ENCODE assay signal across 11 cellular contexts in the genomic region with DNA sequence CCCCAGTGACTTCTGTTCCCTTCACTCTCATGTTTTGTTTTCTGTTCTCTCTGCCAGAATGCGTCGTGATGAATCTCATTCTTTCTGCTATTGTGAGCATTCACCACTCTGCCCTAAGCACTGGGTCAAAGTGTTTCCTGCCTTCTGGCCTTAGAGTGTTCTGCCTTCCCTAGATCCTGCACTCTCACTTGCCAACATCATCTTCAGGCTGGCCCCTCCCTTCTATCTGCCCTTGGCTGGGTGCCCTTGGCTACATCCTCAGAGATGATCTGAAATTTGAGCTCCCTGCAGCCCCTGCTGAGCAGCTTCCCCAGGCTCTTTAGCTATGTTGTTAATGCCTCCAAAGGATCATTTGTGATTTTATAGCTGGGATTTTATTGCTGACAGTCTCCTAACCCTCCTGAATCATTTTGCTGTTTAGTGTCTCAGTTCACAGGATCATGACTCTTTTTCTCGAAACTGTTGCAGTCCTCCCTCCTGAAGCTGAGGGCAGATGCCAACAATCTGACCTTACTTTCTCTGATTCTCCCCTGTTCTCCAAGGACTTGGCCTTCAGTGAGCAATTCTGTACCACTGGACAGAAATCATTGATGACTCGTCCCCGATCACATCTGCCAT. TPM values are rescaled to one million over a fixed set of nuclear protein-coding genes. Genes with fewer than 3 reads are reported as not detected.
DNase-seq lines count a peak whose midpoint lies in the region; ATAC-seq and TF ChIP-seq lines count a peak whose summit lies in the region.
"Had no signal": no experiment of that assay in that cellular context is flagged by ENCODE, and none has a peak within 500 bp of the region (broad histone marks: within the 10 kb centered on the region; RNA-seq: fewer than 3 reads in every experiment).

No MANE protein-coding gene starts in this region.

- peaks cover 5% of the 10 kb centered on the region for H3K36me3 ChIP-seq in PC-9 (ENCODE audit: low read depth)
- no peaks in the 10 kb centered on the region for H3K36me3 ChIP-seq in spleen

- H4K20me1 ChIP-seq in PC-9 (ENCODE audit: insufficient read depth), result 0 out of 2 replicates have a peak, but pooled peaks cover 9% of the 10 kb centered on the region

- WGBS in spleen, 5 donors, result 53 to 74% (median 56%) methylated on average over 5 of the region's 5 CpGs

- H2AFZ ChIP-seq in PC-9, result no peak overlapping the region

- H3K4me1 ChIP-seq in PC-9 (replicated peaks; ENCODE audit: insufficient read depth), result peaks cover 59% of the 10 kb centered on the region
- H3K4me1 ChIP-seq in spleen, result peaks cover 14 to 45% (median 26%) of the 10 kb centered on the region in 6 donors
- H3K4me1 ChIP-seq: foreskin keratinocyte had no signal

- H3K27ac ChIP-seq in PC-9, result peak overlapping the region; percentile 82
- H3K27ac ChIP-seq in spleen, result peak overlapping the region; percentile 42 to 89 (median 80)
- H3K27ac ChIP-seq: foreskin keratinocyte, KMS-11 had no signal

- TF ChIP-seq CTCF in PC-9 (conservative IDR thresholded peaks at IDR 0.05) (no peak), spleen (IDR thresholded peaks at IDR 0.05 in 8 of 11, conservative IDR thresholded peaks at IDR 0.05 in 3 of 11) (no peak)

- ATAC-seq in GM19467 (IDR thresholded peaks at IDR 0.05; ENCODE audit: unreplicated experiment) (no peak), GM21529 (IDR thresholded peaks at IDR 0.05; ENCODE audit: unreplicated experiment) (no peak), GM21423 (IDR thresholded peaks at IDR 0.05; ENCODE audit: unreplicated experiment) (no peak), HG03439 (IDR thresholded peaks at IDR 0.05; ENCODE audit: unreplicated experiment) (no peak)
- ATAC-seq: foreskin keratinocyte had no signal

- peak overlapping the region; percentile 73 for H3K4me2 ChIP-seq in PC-9
- H3K4me2 ChIP-seq: KMS-11 had no signal

- peaks cover 68% of the 10 kb centered on the region for H3F3A ChIP-seq in PC-9 (ENCODE audit: insufficient read depth, low read depth)

- peaks cover 56% of the 10 kb centered on the region for H3K79me2 ChIP-seq in PC-9 (ENCODE audit: low read depth)

- CTCF ChIA-PET in HEK293T (lab: Yijun Ruan, JAX) (interaction anchor here (3.2 kb wide), 1 partner anchor 9 kb away, joined by 22 read pairs; no protein-coding TSS in a partner anchor), PC-9 (lab: Charles Lee) (interaction anchor here (0.6 to 1.3 kb wide), 2 partner anchors 9 to 375 kb away, joined by 3 to 7 read pairs; no protein-coding TSS in a partner anchor)

- H3K4me3 ChIP-seq in PC-9 (peak overlapping the region; percentile 62; the same call in 1 of the 2 replicates), spleen (no peak overlapping the region)
- H3K4me3 ChIP-seq: skin epidermis had no signal

- no peaks in the 10 kb centered on the region for H3K9me2 ChIP-seq in PC-9 (ENCODE audit: insufficient read depth)

- BruUV-seq in PC-9 (replicated peaks; lab: Mats Ljungman, UMichigan), result no TSS peak

- H3K27me3 ChIP-seq in PC-9 (ENCODE audit: insufficient read depth, low read depth) (no peaks in the 10 kb centered on the region), spleen (replicated peaks in 1 of 7) (no peaks in the 10 kb centered on the region)
- H3K27me3 ChIP-seq: foreskin keratinocyte had no signal

- H3K9me3 ChIP-seq in PC-9 (ENCODE audit: insufficient read depth, low read depth), result no peaks in the 10 kb centered on the region
- peaks cover 0 to 12% (median 4%) of the 10 kb centered on the region in 8 donors for H3K9me3 ChIP-seq in spleen

- TF ChIP-seq POLR2A in spleen (IDR thresholded peaks at IDR 0.05), result no peak

- intact Hi-C loops in PC-9 (cut with micrococcal nuclease; ENCODE audit: unreplicated experiment), result loop anchor here (2.0 kb wide), 1 partner anchor 86 kb away; no protein-coding TSS in a partner anchor
- intact Hi-C loops in spleen (cut with DNase I; ENCODE audit: low total_unique reads), result no loop called here

- POLR2A ChIA-PET in HEK293T (lab: Yijun Ruan, JAX), result no interaction called here
- POLR2A ChIA-PET in PC-9 (lab: Charles Lee; ENCODE audit: unreplicated experiment), result interaction anchor here (0.6 to 0.7 kb wide), 2 partner anchors 54 to 1852 kb away, joined by 6 to 8 read pairs; no protein-coding TSS in a partner anchor

- peak; percentile 42 for DNase-seq in HEK293T (ENCODE audit: extremely low spot score)
- DNase-seq in PC-9, result peak; percentile 71 to 74
- peak; percentile 25 for DNase-seq in foreskin melanocyte
- no peak for DNase-seq in spleen
- DNase-seq: foreskin keratinocyte had no signal

TF ChIP-seq in HEK293T, 16 proteins besides CTCF, POLR2A, EP300 and RAD21:
- TF ChIP-seq PKNOX1 (IDR thresholded peaks at IDR 0.05) (peak; percentile 59), LEF1 (IDR thresholded peaks at IDR 0.05; ENCODE audit: borderline replicate concordance) (no peak)

RNA-seq across cellular contexts. Expression of gene DHRS2, which starts 4.5 kb away (rescaled TPM):
- 0.55 and 1.3 TPM in 2 replicates for total RNA-seq in PC-9 (2021)
- total RNA-seq in spleen, result 10 to 100 TPM in 6 of 7 donors, 1 to 10 TPM in 1; 3.3 to 30.6 (median 14.5) TPM
- polyA plus RNA-seq in spleen, result 10 to 100 TPM in 2 of 3 donors, 1 to 10 TPM in 1; 8.3 to 17.1 (median 13.7) TPM
